ENCODE assay signal across 28 cellular contexts in the genomic region with DNA sequence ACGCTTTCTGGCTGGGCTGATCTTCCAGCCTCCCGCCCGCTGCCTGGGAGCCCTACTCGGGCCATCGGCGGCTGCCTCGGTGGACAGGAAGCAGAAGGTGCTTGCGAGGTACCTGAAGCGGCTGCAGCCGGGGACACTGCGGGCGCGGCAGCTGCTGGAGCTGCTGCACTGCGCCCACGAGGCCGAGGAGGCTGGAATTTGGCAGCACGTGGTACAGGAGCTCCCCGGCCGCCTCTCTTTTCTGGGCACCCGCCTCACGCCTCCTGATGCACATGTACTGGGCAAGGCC.
"Had no signal": no experiment of that assay in that cellular context is flagged by ENCODE, and none has a peak within 500 bp of the region (broad histone marks: within the 10 kb centered on the region; RNA-seq: fewer than 3 reads in every experiment).

No MANE protein-coding gene starts in this region.

- H3K4me3 Mint-ChIP-seq: activated CD4-positive, alpha-beta T cell treated with anti-CD3 and anti-CD28 coated beads, Interleukin-2, amount 10 ng/mL, durations not matched to agents 24 days and 14 days; activated CD8-positive, alpha-beta memory T cell treated with anti-CD3 and anti-CD28 coated beads, Interleukin-2, amount 10 ng/mL, durations not matched to agents 7 days and 5 days; activated naive CD4-positive, alpha-beta T cell treated with anti-CD3 and anti-CD28 coated beads, Interleukin-2, amount 50 U/mL, for 24 hours; activated T-cell treated with anti-CD3 and anti-CD28 coated beads, Interleukin-2, amount 50 U/mL, for 24 hours; activated T-helper 1 cell treated with anti-CD3 and anti-CD28 coated beads, Interleukin-12 subunit alpha, Interleukin-12 subunit beta, Interleukin-2, Interleukin-4 antibody, amounts not matched to agents 30 ng/mL and 10 ng/mL and 1 ng/mL, durations not matched to agents 14 hours and 24 hours and 36 hours; T-helper 17 cell; WTC11 had no signal

- H3K27ac Mint-ChIP-seq: activated CD4-positive, alpha-beta T cell treated with anti-CD3 and anti-CD28 coated beads, Interleukin-2, amount 10 ng/mL, durations not matched to agents 24 days and 14 days; activated CD8-positive, alpha-beta memory T cell treated with anti-CD3 and anti-CD28 coated beads, Interleukin-2, amount 10 ng/mL, durations not matched to agents 7 days and 5 days; activated naive CD4-positive, alpha-beta T cell treated with anti-CD3 and anti-CD28 coated beads, Interleukin-2, amount 50 U/mL, for 24 hours; activated T-cell treated with anti-CD3 and anti-CD28 coated beads, Interleukin-2, amount 50 U/mL, for 24 hours; activated T-helper 1 cell treated with anti-CD3 and anti-CD28 coated beads, Interleukin-12 subunit alpha, Interleukin-12 subunit beta, Interleukin-2, Interleukin-4 antibody, amounts not matched to agents 30 ng/mL and 10 ng/mL and 1 ng/mL, durations not matched to agents 14 hours and 24 hours and 36 hours; T-helper 17 cell; WTC11 had no signal

- DNase-seq: activated CD4-positive, alpha-beta T cell treated with anti-CD3 and anti-CD28 coated beads, Interleukin-2, amount 10 ng/mL, durations not matched to agents 24 days and 14 days; activated CD4-positive, alpha-beta T cell treated with anti-CD3 and anti-CD28 coated beads, Interleukin-2, amount 50 U/mL, for 48 hours; activated CD4-positive, CD25-positive, alpha-beta regulatory T cell treated with anti-CD3 and anti-CD28 coated beads, Interleukin-2, amount 50 U/mL, for 72 hours; activated CD8-positive, alpha-beta memory T cell treated with anti-CD3 and anti-CD28 coated beads, Interleukin-2, amount 10 ng/mL, durations not matched to agents 7 days and 5 days; activated effector memory CD4-positive, alpha-beta T cell treated with Interleukin-2 at 50 U/mL for 16 hours; activated naive CD4-positive, alpha-beta T cell; activated T-cell treated with anti-CD3 and anti-CD28 coated beads, Interleukin-2, amount 50 U/mL, for 24 hours; Karpas-422; MM.1S; NCI-H1105 treated with DMSO at 0.1 percent for 48 hours; NCI-H1436 treated with DMSO at 0.1 percent for 48 hours; NCI-H187; NCI-H2081 treated with DMSO at 0.1 percent for 48 hours; NCI-H2171; NCI-H2227 treated with DMSO at 0.1 percent for 48 hours; NCI-H446 treated with DMSO at 0.1 percent for 48 hours; NCI-H524 treated with DMSO at 0.1 percent for 48 hours; NCI-H774; NK-92 treated with Interleukin-12 subunit alpha and Interleukin-12 subunit beta, amount 100 ng/mL, for 24 hours; OCI-M1; RPMI8226; T-helper 17 cell; T-helper 9 cell had no signal

- H3K4me3 ChIP-seq: breast epithelium had no signal

- H3K27me3 Mint-ChIP-seq: activated CD8-positive, alpha-beta memory T cell treated with anti-CD3 and anti-CD28 coated beads, Interleukin-2, amount 10 ng/mL, durations not matched to agents 7 days and 5 days; activated naive CD4-positive, alpha-beta T cell treated with anti-CD3 and anti-CD28 coated beads, Interleukin-2, amount 50 U/mL, for 24 hours; activated T-cell treated with anti-CD3 and anti-CD28 coated beads, Interleukin-2, amount 50 U/mL, for 24 hours; T-helper 17 cell had no signal

- ATAC-seq: activated CD8-positive, alpha-beta memory T cell treated with anti-CD3 and anti-CD28 coated beads, Interleukin-2, amount 10 ng/mL, durations not matched to agents 7 days and 5 days; Panc1; T-helper 17 cell had no signal

- H3K27me3 ChIP-seq: breast epithelium had no signal

- H3K4me1 ChIP-seq: breast epithelium had no signal

- H3K4me1 Mint-ChIP-seq: activated CD4-positive, alpha-beta T cell treated with anti-CD3 and anti-CD28 coated beads, Interleukin-2, amount 10 ng/mL, durations not matched to agents 24 days and 14 days; activated CD8-positive, alpha-beta memory T cell treated with anti-CD3 and anti-CD28 coated beads, Interleukin-2, amount 10 ng/mL, durations not matched to agents 7 days and 5 days; activated naive CD4-positive, alpha-beta T cell treated with anti-CD3 and anti-CD28 coated beads, Interleukin-2, amount 50 U/mL, for 24 hours; WTC11 had no signal

- H3K36me3 Mint-ChIP-seq: activated naive CD4-positive, alpha-beta T cell treated with anti-CD3 and anti-CD28 coated beads, Interleukin-2, amount 50 U/mL, for 24 hours; WTC11 had no signal

- H3K9me3 Mint-ChIP-seq: activated T-helper 1 cell treated with anti-CD3 and anti-CD28 coated beads, Interleukin-12 subunit alpha, Interleukin-12 subunit beta, Interleukin-2, Interleukin-4 antibody, amounts not matched to agents 30 ng/mL and 10 ng/mL and 1 ng/mL, durations not matched to agents 14 hours and 24 hours and 36 hours had no signal
